In the genomic region with DNA sequence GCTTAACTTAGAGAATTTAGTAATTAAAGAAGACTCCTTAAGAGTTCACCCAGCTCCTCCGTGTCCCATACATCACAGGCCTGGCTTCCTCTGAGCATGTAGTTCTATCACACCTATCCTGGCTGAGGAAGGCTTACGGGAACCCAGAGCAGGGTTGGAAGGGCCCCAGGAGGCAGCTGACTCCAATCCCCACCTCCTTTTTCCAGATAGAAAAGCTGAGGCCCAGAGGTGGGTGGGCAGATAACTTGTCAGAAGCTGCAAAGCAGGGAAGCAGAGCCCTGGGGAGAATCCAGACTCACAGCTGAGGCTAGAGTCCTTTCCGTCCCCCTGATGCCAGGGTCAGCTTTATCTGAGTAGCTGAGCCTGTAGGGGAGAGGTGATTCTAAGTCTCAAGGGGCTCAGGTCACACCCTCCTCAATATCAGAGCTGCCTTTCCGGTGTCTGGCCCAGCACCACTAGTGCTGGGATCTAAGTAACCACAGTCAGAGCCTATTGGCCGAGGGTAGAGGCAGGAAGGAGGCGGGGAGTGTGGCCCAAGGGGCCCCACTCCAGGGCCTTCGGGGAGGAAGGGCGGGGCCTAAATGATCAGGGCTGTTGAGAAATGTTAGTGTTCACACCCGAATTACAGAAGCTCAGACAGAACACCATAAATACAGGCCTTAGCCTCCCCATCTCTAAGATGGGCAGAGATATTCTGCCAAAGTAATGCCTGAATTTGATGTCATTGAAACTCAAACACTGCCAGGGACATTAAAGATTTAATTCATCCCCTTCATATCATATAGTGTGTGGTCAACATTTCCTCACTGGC, we compare ENCODE assay signal across 9 cellular contexts. TPM values are rescaled to one million over a fixed set of nuclear protein-coding genes. Genes with fewer than 3 reads are reported as not detected.
DNase-seq lines count a peak whose midpoint lies in the region; ATAC-seq and TF ChIP-seq lines count a peak whose summit lies in the region.
"Had no signal": no experiment of that assay in that cellular context is flagged by ENCODE, and none has a peak within 500 bp of the region (broad histone marks: within the 10 kb centered on the region; RNA-seq: fewer than 3 reads in every experiment).

No MANE protein-coding gene starts in this region.

- H3K9me3 ChIP-seq in ascending aorta: no peaks in the 10 kb centered on the region

- no peaks in the 10 kb centered on the region for H3K27me3 ChIP-seq in ascending aorta

- peaks cover 0 to 6% of the 10 kb centered on the region in 2 donors for H3K4me1 ChIP-seq in ascending aorta

- peak overlapping the region; percentile 25 to 51 for H3K27ac ChIP-seq in ascending aorta
- H3K27ac ChIP-seq: 22Rv1 had no signal

- intact Hi-C loops in ascending aorta (cut with DNase I): no loop called here

- H3K4me3 ChIP-seq in ascending aorta: no peak overlapping the region

- no peak for TF ChIP-seq CTCF in ascending aorta (IDR thresholded peaks at IDR 0.05)

- DNase-seq in NCI-H82 (lab: John Stamatoyannopoulos, UW) (peak; percentile 47), NCI-H82 treated with DMSO at 0.1 percent for 48 hours (lab: John Stamatoyannopoulos, UW; ENCODE audit: unreplicated experiment) (no peak), T-helper 2 cell (peak; percentile 56 to 97 (median 76)), ascending aorta (ENCODE audit: low spot score in 2 of 2) (peak; percentile 55 to 85), left lobe of liver (ENCODE audit: low spot score) (peak; percentile 65), DMS79 (lab: John Stamatoyannopoulos, UW) (no peak)
- DNase-seq in stimulated activated CD8-positive, alpha-beta memory T cell treated with anti-CD3 and anti-CD28 coated beads, Interleukin-12 subunit alpha, Interleukin-12 subunit beta, amount 100 ng/mL, for 24 hours (ENCODE audit: extremely low read depth): peak; percentile 65

- no peaks in the 10 kb centered on the region for H3K36me3 ChIP-seq in ascending aorta

- ATAC-seq in HG03354 (IDR thresholded peaks at IDR 0.05; ENCODE audit: poor library complexity, severe bottlenecking, unreplicated experiment): peak; percentile 82
- peak; percentile 72 for ATAC-seq in left lobe of liver

RNA-seq across cellular contexts. Expression of a gene that starts 9.9 kb away (rescaled TPM):
- total RNA-seq in ascending aorta (101 TPM), left lobe of liver (29.2 TPM)

RNA-seq across cellular contexts. Expression of a gene that starts 39.0 kb away (rescaled TPM):
- 15.0 TPM for total RNA-seq in ascending aorta
- total RNA-seq in left lobe of liver: 13.2 TPM

RNA-seq across cellular contexts. Expression of a gene that starts 56.4 kb away (rescaled TPM):
- total RNA-seq in ascending aorta (334 TPM), left lobe of liver (232 TPM)

Comparison
In these comparisons a context has a peak if more than half of its experiments do, and no peak if none do; other contexts are left out.
1. DNase-seq: peak in NCI-H82 (single experiment), T-helper 2 cell (5 of 5), ascending aorta (2 of 2), left lobe of liver (single experiment) and stimulated activated CD8-positive, alpha-beta memory T cell treated with anti-CD3 and anti-CD28 coated beads, Interleukin-12 subunit alpha, Interleukin-12 subunit beta, amount 100 ng/mL, for 24 hours (single experiment); none in NCI-H82 treated with DMSO at 0.1 percent for 48 hours (single experiment) and DMS79 (single experiment).